In genomic region chr4:184792950-184793555, GRCh38 we compare ENCODE assay signal across 8 cellular contexts. TPM values are rescaled to one million over a fixed set of nuclear protein-coding genes. Genes with fewer than 3 reads are reported as not detected.
DNase-seq lines count a peak whose midpoint lies in the region; TF ChIP-seq lines count a peak whose summit lies in the region.

No MANE protein-coding gene starts in this region.

- H3K9me2 ChIP-seq in MM.1S (replicated peaks; ENCODE audit: insufficient read depth, low read length), result no peaks in the 10 kb centered on the region

- H3K4me1 ChIP-seq in HEK293 (ENCODE audit: control insufficient read depth, insufficient read depth, low read length) (no peaks in the 10 kb centered on the region), prostate gland (replicated peaks) (peaks cover 6% of the 10 kb centered on the region), MM.1S (ENCODE audit: low read length) (no peaks in the 10 kb centered on the region)

- POLR2A ChIA-PET in HEK293 (lab: Yijun Ruan, JAX), result no interaction called here

- no peaks in the 10 kb centered on the region for H4K20me1 ChIP-seq in MM.1S (ENCODE audit: insufficient read depth, low read length)

- no peak for TF ChIP-seq POLR2A in prostate gland (IDR thresholded peaks at IDR 0.05)

- no peak for TF ChIP-seq CTCF in HEK293 (tag by site-specific recombination; IDR thresholded peaks at IDR 0.05)
- TF ChIP-seq CTCF in dorsolateral prefrontal cortex (IDR thresholded peaks at IDR 0.05 in 54 of 56, conservative IDR thresholded peaks at IDR 0.05 in 2 of 56; ENCODE audit: low read depth in 1 of 56, partially characterized antibody in 56 of 56), result no peak
- TF ChIP-seq CTCF in prostate gland (IDR thresholded peaks at IDR 0.05), result no peak
- no peak for TF ChIP-seq CTCF in coronary artery (IDR thresholded peaks at IDR 0.05)
- no peak for TF ChIP-seq CTCF in MM.1S (IDR thresholded peaks at IDR 0.05; ENCODE audit: low read length)

- H3K9me3 ChIP-seq in HEK293 (ENCODE audit: control insufficient read depth, insufficient read depth, low read depth, low read length) (no peaks in the 10 kb centered on the region), prostate gland (no peaks in the 10 kb centered on the region), MM.1S (replicated peaks; ENCODE audit: insufficient read depth, low read length) (no peaks in the 10 kb centered on the region)

- no peak overlapping the region for H2AFZ ChIP-seq in MM.1S (ENCODE audit: low read length)

- peaks cover 0 to 10% of the 10 kb centered on the region in 2 experiments; a peak in 1 of 3 replicates for H3K36me3 ChIP-seq in HEK293 (ENCODE audit: control insufficient read depth in 2 of 2, insufficient read depth in 1 of 2, low read length in 2 of 2)
- H3K36me3 ChIP-seq in prostate gland, result no peaks in the 10 kb centered on the region
- H3K36me3 ChIP-seq in MM.1S (replicated peaks; ENCODE audit: insufficient read depth, low read length), result no peaks in the 10 kb centered on the region

- no peaks in the 10 kb centered on the region for H3K79me2 ChIP-seq in MM.1S (ENCODE audit: low read length)

- H3K9ac ChIP-seq in MM.1S (ENCODE audit: low read length), result no peak overlapping the region

- H3K27ac ChIP-seq in HEK293 (ENCODE audit: extremely low read depth, low read depth, low read length) (no peak overlapping the region), dorsolateral prefrontal cortex (peak overlapping the region in 37 of 59 donors; percentile 4 to 76 (median 51)), prostate gland (peak overlapping the region; percentile 83 to 88), coronary artery (peak overlapping the region in 1 of 2 donors; percentile 35), MM.1S (ENCODE audit: low read length) (no peak overlapping the region)

- H3K27me3 ChIP-seq in dorsolateral prefrontal cortex (no peaks in the 10 kb centered on the region), prostate gland (replicated peaks; ENCODE audit: insufficient read depth) (no peaks in the 10 kb centered on the region), MM.1S (replicated peaks; ENCODE audit: insufficient read depth, low read length) (no peaks in the 10 kb centered on the region)

- H3K4me2 ChIP-seq in MM.1S (ENCODE audit: low read depth, low read length), result no peak overlapping the region

- DNase-seq in T-helper 2 cell, result peak in 3 of 5 experiments; percentile 10 to 26 (median 17)
- peak in 1 of 10 donors; percentile 29 for DNase-seq in dorsolateral prefrontal cortex
- DNase-seq in prostate gland (ENCODE audit: low spot score), result peak; percentile 71
- DNase-seq in NCI-H1105 treated with DMSO at 0.1 percent for 48 hours (lab: John Stamatoyannopoulos, UW), result no peak
- DNase-seq in coronary artery (ENCODE audit: low spot score), result no peak
- DNase-seq in MM.1S, result no peak
- DNase-seq in DMS 273 (lab: John Stamatoyannopoulos, UW; ENCODE audit: unreplicated experiment), result no peak

- intact Hi-C loops in dorsolateral prefrontal cortex (cut with DNase I) (no loop called here), prostate gland (cut with DNase I) (no loop called here)

- CTCF ChIA-PET in HEK293 (lab: Yijun Ruan, JAX), result interaction anchor here (0.6 to 0.7 kb wide), 2 partner anchors 303 to 776 kb away, joined by 3 to 4 read pairs; no protein-coding TSS in a partner anchor

- H3F3A ChIP-seq in MM.1S (ENCODE audit: insufficient read depth, low read length), result no peaks in the 10 kb centered on the region

- 58% methylated on average over 10 of the region's 10 CpGs for WGBS in prostate gland

- H3K4me3 ChIP-seq in HEK293 (ENCODE audit: low read depth, low read length), result no peak overlapping the region
- no peak overlapping the region for H3K4me3 ChIP-seq in dorsolateral prefrontal cortex
- H3K4me3 ChIP-seq in prostate gland, result no peak overlapping the region
- no peak overlapping the region for H3K4me3 ChIP-seq in coronary artery
- no peak overlapping the region for H3K4me3 ChIP-seq in MM.1S (ENCODE audit: low read length)

TF ChIP-seq in HEK293, 187 proteins besides CTCF, POLR2A, EP300 and RAD21:
- TF ChIP-seq ZNF600 (tag by site-specific recombination; IDR thresholded peaks at IDR 0.05) (peak; percentile 67), OVOL3 (tag by site-specific recombination; IDR thresholded peaks at IDR 0.05) (no peak), PRDM10 (tag by site-specific recombination; IDR thresholded peaks at IDR 0.05) (no peak), ZNF529 (tag by site-specific recombination; IDR thresholded peaks at IDR 0.05; ENCODE audit: insufficient replicate concordance) (no peak), ZNF704 (tag by site-specific recombination; IDR thresholded peaks at IDR 0.05) (no peak), ZSCAN16 (tag by site-specific recombination; IDR thresholded peaks at IDR 0.05) (no peak), ZNF223 (tag by site-specific recombination; IDR thresholded peaks at IDR 0.05) (no peak), ZBTB20 (tag by site-specific recombination; IDR thresholded peaks at IDR 0.05) (no peak)
- TF ChIP-seq, protein P1, sequence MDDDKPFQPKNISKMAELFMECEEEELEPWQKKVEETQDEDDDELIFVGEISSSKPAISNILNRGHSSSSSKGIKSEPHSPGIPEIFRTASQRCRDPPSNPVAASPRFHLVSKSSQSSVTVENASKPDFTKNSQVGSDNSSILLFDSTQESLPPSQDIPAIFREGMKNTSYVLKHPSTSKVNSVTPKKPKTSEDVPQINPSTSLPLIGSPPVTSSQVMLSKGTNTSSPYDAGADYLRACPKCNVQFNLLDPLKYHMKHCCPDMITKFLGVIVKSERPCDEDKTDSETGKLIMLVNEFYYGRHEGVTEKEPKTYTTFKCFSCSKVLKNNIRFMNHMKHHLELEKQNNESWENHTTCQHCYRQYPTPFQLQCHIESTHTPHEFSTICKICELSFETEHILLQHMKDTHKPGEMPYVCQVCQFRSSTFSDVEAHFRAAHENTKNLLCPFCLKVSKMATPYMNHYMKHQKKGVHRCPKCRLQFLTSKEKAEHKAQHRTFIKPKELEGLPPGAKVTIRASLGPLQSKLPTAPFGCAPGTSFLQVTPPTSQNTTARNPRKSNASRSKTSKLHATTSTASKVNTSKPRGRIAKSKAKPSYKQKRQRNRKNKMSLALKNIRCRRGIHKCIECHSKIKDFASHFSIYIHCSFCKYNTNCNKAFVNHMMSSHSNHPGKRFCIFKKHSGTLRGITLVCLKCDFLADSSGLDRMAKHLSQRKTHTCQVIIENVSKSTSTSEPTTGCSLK (tag by site-specific recombination; IDR thresholded peaks at IDR 0.05), result no peak
TF ChIP-seq in HEK293: peak in this region for 1.

RNA-seq across cellular contexts. Expression of gene ACSL1, which starts 32.7 kb away (rescaled TPM):
- total RNA-seq in dorsolateral prefrontal cortex (100 to 1,000 TPM in 4 of 120 experiments, 10 to 100 TPM in 116; 24.4 to 144 (median 53.4) TPM), prostate gland (100 to 1,000 TPM in 1 of 2 donors, 10 to 100 TPM in 1; 71.7 to 157 TPM)

RNA-seq across cellular contexts. Expression of gene CENPU, which starts 59.2 kb away (rescaled TPM):
- total RNA-seq in dorsolateral prefrontal cortex, result 1 to 10 TPM in 61 of 120 experiments, under 1 TPM in 45, not detected in 14; 0.33 to 3.8 (median 1.1) TPM
- 10 to 100 TPM in 1 of 2 donors, 1 to 10 TPM in 1; 2.6 to 15.5 TPM for total RNA-seq in prostate gland

Comparison
In these comparisons a context has a peak if more than half of its experiments do, and no peak if none do; other contexts are left out.
1. H3K27ac ChIP-seq: peak in dorsolateral prefrontal cortex (37 of 59) and prostate gland (2 of 2); none in HEK293 (single experiment) and MM.1S (single experiment).
2. DNase-seq: peak in T-helper 2 cell (3 of 5) and prostate gland (single experiment); none in NCI-H1105 treated with DMSO at 0.1 percent for 48 hours (single experiment), coronary artery (single experiment), MM.1S (single experiment) and DMS 273 (single experiment).